In genomic region chr17:63431939-63432804, GRCh38 we compare ENCODE assay signal across 10 cellular contexts. TPM values are rescaled to one million over a fixed set of nuclear protein-coding genes. Genes with fewer than 3 reads are reported as not detected.
DNase-seq lines count a peak whose midpoint lies in the region; ATAC-seq and TF ChIP-seq lines count a peak whose summit lies in the region.
"Had no signal": no experiment of that assay in that cellular context is flagged by ENCODE, and none has a peak within 500 bp of the region (broad histone marks: within the 10 kb centered on the region; RNA-seq: fewer than 3 reads in every experiment).

No MANE protein-coding gene starts in this region.

- H3K36me3 Mint-ChIP-seq in WTC11 = peaks cover 8% of the 10 kb centered on the region

- no peak overlapping the region for H3K4me3 Mint-ChIP-seq in WTC11

- TF ChIP-seq CTCF in WTC11 (IDR thresholded peaks at IDR 0.05) = no peak

- H3K27ac Mint-ChIP-seq in WTC11 = peak overlapping the region; percentile 77; the same call in 1 of the 2 replicates

- DNase-seq in left cardiac atrium (peak; percentile 35), cardiac septum (ENCODE audit: low spot score) (no peak), WTC11 (ENCODE audit: low spot score) (no peak), left lobe of liver (ENCODE audit: low spot score) (no peak), A172 (ENCODE audit: low spot score) (no peak), NCI-H1436 treated with DMSO at 0.1 percent for 48 hours (lab: John Stamatoyannopoulos, UW) (no peak)
- DNase-seq: activated naive CD4-positive, alpha-beta T cell treated with anti-CD3 and anti-CD28 coated beads, Interleukin-2, amount 50 U/mL, for 16 hours; DMS153 had no signal

- peaks cover 30% of the 10 kb centered on the region for H3K4me1 Mint-ChIP-seq in WTC11

- no peaks in the 10 kb centered on the region for H3K9me3 Mint-ChIP-seq in WTC11

- intact Hi-C loops in left cardiac atrium (cut with DNase I) = no loop called here
- intact Hi-C loops in cardiac septum (cut with DNase I) = no loop called here

- POLR2A ChIA-PET in WTC11 (lab: Charles Lee) = no interaction called here

- CTCF ChIA-PET in WTC11 (lab: Charles Lee) = interaction anchor here (0.9 to 7.9 kb wide), 2 partner anchors 47 to 180 kb away, joined by 3 to 167 read pairs; partner anchors contain the start of gene ACE

- ATAC-seq in left cardiac atrium (no peak), WTC11 (no peak), left lobe of liver (peak; percentile 90), HG03469 (IDR thresholded peaks at IDR 0.05; ENCODE audit: unreplicated experiment) (no peak), HG02571 (IDR thresholded peaks at IDR 0.05; ENCODE audit: unreplicated experiment) (no peak)

- no peaks in the 10 kb centered on the region for H3K27me3 Mint-ChIP-seq in WTC11 (ENCODE audit: low read depth)

TF ChIP-seq in WTC11, 78 proteins besides CTCF, POLR2A, EP300 and RAD21:
- TF ChIP-seq MXD4 (CRISPR knock-in tag; IDR thresholded peaks at IDR 0.05; ENCODE audit: borderline replicate concordance) (no peak), GABPB1 (CRISPR knock-in tag; IDR thresholded peaks at IDR 0.05) (peak; percentile 71)

RNA-seq across cellular contexts. Expression of gene CYB561, which starts 13.9 kb away (rescaled TPM):
- total RNA-seq in left cardiac atrium (10 to 100 TPM; 17.3 to 21.7 TPM), cardiac septum (6.8 TPM), WTC11 (2021) (27.0 to 35.1 TPM (median 28.7 TPM) in 3 replicates), left lobe of liver (22.4 TPM)
- total RNA-seq in A172 (2014; rRNA removed; shearing (Covaris generic)) = 26.6 and 33.0 TPM in 2 replicates

RNA-seq across cellular contexts. Expression of gene ACE, which starts 44.7 kb away (rescaled TPM):
- 1 to 10 TPM; 4.3 to 7.0 TPM for total RNA-seq in left cardiac atrium
- total RNA-seq in cardiac septum = 11.6 TPM
- 7.0 to 8.1 TPM (median 7.8 TPM) in 3 replicates for total RNA-seq in WTC11 (2021)
- total RNA-seq in left lobe of liver = 1.0 TPM
- total RNA-seq in A172 (2014; rRNA removed; shearing (Covaris generic)) = 4.4 and 7.6 TPM in 2 replicates
